ENCODE assay signal across 16 cellular contexts in the genomic region with DNA sequence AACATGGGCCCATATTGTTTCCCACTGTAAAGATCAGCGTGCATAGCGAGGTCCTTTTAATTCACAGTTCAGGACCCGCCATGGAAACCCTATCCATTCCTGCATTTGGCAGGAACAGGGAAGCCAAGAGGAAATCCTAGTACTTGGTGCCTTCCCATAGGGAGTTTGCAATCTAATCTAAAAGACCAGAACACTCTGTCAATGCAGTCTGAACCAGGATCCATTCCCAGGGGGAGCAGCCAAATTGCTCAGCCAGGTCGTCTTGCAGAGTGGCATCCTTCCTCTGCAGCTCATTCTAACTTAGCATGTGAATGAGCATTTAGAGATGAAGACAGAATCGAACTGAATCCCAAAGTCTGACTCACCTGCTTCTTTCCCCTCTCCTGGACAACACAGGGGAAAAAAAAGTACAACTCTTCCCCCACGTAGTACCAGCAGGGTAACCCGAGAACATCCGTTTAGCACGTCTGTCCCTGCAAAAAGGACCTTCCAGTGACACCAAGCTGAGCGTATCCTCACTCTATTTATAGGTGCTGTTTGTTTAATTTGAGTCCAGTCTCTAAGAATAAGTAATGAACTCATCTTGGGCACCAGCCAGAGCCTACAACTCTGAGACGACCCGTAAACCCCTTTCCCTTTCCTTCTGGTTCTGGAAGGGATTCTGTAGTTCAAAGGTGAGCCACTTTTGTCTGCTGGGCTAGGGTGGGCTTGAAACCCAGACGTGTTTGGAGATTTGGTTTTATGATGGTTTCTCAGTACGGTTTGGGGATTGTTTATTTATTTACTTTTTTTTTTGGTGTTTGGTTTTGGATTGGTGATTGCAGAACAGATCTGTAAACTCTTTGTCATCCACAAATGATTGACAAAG.
DNase-seq lines count a peak whose midpoint lies in the region; ATAC-seq and TF ChIP-seq lines count a peak whose summit lies in the region.
"Had no signal": no experiment of that assay in that cellular context is flagged by ENCODE, and none has a peak within 500 bp of the region (broad histone marks: within the 10 kb centered on the region; RNA-seq: fewer than 3 reads in every experiment).

No MANE protein-coding gene starts in this region.

- H4K91ac ChIP-seq in neuronal stem cell (ENCODE audit: low read depth, low read length, poor library complexity): no peak overlapping the region

- H2BK12ac ChIP-seq in neuronal stem cell (ENCODE audit: low read length): no peak overlapping the region

- H2BK5ac ChIP-seq in neuronal stem cell (ENCODE audit: low read length): no peak overlapping the region

- no peak overlapping the region for H2AK5ac ChIP-seq in neuronal stem cell (ENCODE audit: low read depth, low read length)

- peak; percentile 87 for ATAC-seq in Right ventricle myocardium superior (ENCODE audit: poor library complexity)

- H2BK15ac ChIP-seq in neuronal stem cell (ENCODE audit: low read length): no peak overlapping the region

- H3K4me1 ChIP-seq in HEK293 (ENCODE audit: control insufficient read depth, insufficient read depth, low read length): no peaks in the 10 kb centered on the region; the same call in 1 of the 2 replicates
- no peaks in the 10 kb centered on the region for H3K4me1 ChIP-seq in neuronal stem cell (ENCODE audit: control insufficient read depth in 2 of 2, insufficient read depth in 1 of 2, low read depth in 1 of 2, low read length in 2 of 2)
- no peaks in the 10 kb centered on the region for H3K4me1 ChIP-seq in breast epithelium
- H3K4me1 ChIP-seq: suprapubic skin had no signal

- H3K14ac ChIP-seq in neuronal stem cell (ENCODE audit: low read length): no peak overlapping the region

- no peaks in the 10 kb centered on the region for H3K27me3 ChIP-seq in neuronal stem cell (ENCODE audit: control insufficient read depth in 3 of 3, insufficient read depth in 3 of 3, low read depth in 1 of 3, low read length in 3 of 3)
- H3K27me3 ChIP-seq in breast epithelium: no peaks in the 10 kb centered on the region
- H3K27me3 ChIP-seq: neutrophil, suprapubic skin had no signal

- H3K79me1 ChIP-seq in neuronal stem cell (ENCODE audit: low read depth, low read length): no peaks in the 10 kb centered on the region

- no peak overlapping the region for H3K18ac ChIP-seq in neuronal stem cell (ENCODE audit: low read length)

- H3K4me3 ChIP-seq in HEK293 (ENCODE audit: low read depth, low read length): no peak overlapping the region
- H3K4me3 ChIP-seq in neuronal stem cell (ENCODE audit: low read length in 2 of 2): no peak overlapping the region
- H3K4me3 ChIP-seq in breast epithelium: no peak overlapping the region
- H3K4me3 ChIP-seq: suprapubic skin had no signal

- POLR2A ChIA-PET in HEK293 (lab: Yijun Ruan, JAX): no interaction called here

- CTCF ChIA-PET in HEK293 (lab: Yijun Ruan, JAX): interaction anchor here (1.2 kb wide), 1 partner anchor 10 kb away, joined by 5 read pairs; no protein-coding TSS in a partner anchor

- H2AFZ ChIP-seq in neuronal stem cell (ENCODE audit: low read length): peak overlapping the region; percentile 26

- WGBS in neuronal stem cell (ENCODE audit: extremely low coverage in 2 of 2, insufficient read length in 2 of 2, insufficient replicate concordance in 1 of 2), 2 donors: no CpG with 5 or more reads among the region's 14 CpGs

- no peaks in the 10 kb centered on the region for H3K9me3 ChIP-seq in HEK293 (ENCODE audit: control insufficient read depth, insufficient read depth, low read depth, low read length)
- H3K9me3 ChIP-seq in neuronal stem cell (replicated peaks in 1 of 2; ENCODE audit: control insufficient read depth in 2 of 2, insufficient read depth in 1 of 2, low read depth in 1 of 2, low read length in 2 of 2): no peaks in the 10 kb centered on the region
- H3K9me3 ChIP-seq in breast epithelium: no peaks in the 10 kb centered on the region
- H3K9me3 ChIP-seq: neutrophil, suprapubic skin had no signal

- no peak for TF ChIP-seq POLR2A in breast epithelium (IDR thresholded peaks at IDR 0.05)

- H3K27ac ChIP-seq in HEK293 (ENCODE audit: extremely low read depth, low read depth, low read length) (no peak overlapping the region), neuronal stem cell (replicated peaks; ENCODE audit: low read length) (no peak overlapping the region), breast epithelium (no peak overlapping the region)
- H3K27ac ChIP-seq: neutrophil, suprapubic skin had no signal

- DNase-seq in NCI-H345 (lab: John Stamatoyannopoulos, UW) (peak; percentile 18), Right ventricle myocardium superior (no peak), neuronal stem cell (ENCODE audit: low spot score) (no peak), KG1 (lab: John Stamatoyannopoulos, UW) (no peak), breast epithelium (ENCODE audit: low spot score in 2 of 2) (no peak)
- no peak for DNase-seq in activated CD8-positive, alpha-beta memory T cell treated with anti-CD3 and anti-CD28 coated beads for 24 hours
- DNase-seq: activated CD4-positive, alpha-beta T cell treated with anti-CD3 and anti-CD28 coated beads for 4 hours; activated naive CD4-positive, alpha-beta T cell treated with anti-CD3 and anti-CD28 coated beads for 36 hours; erythroblast; MV-4-11; NCI-H226; stimulated activated CD4-positive, alpha-beta T cell treated with anti-CD3 and anti-CD28 coated beads, Interleukin-4, amount 100 ng/mL, for 1 hour; stimulated activated CD8-positive, alpha-beta memory T cell treated with anti-CD3 and anti-CD28 coated beads, Interleukin-4, amount 100 ng/mL, for 48 hours had no signal

- no peak overlapping the region for H3K9ac ChIP-seq in neuronal stem cell (ENCODE audit: low read depth, low read length, poor library complexity)

- H3K23ac ChIP-seq in neuronal stem cell (ENCODE audit: low read depth, low read length, poor library complexity): no peak overlapping the region

- H3K4me2 ChIP-seq in neuronal stem cell (ENCODE audit: insufficient read depth, low read length, poor library complexity, severe bottlenecking): no peak overlapping the region

- H2BK120ac ChIP-seq in neuronal stem cell (ENCODE audit: low read depth, low read length): no peak overlapping the region

- no peak overlapping the region for H4K8ac ChIP-seq in neuronal stem cell (ENCODE audit: low read depth, low read length)

- H3K36me3 ChIP-seq in HEK293 (ENCODE audit: control insufficient read depth in 2 of 2, insufficient read depth in 1 of 2, low read length in 2 of 2) (no peaks in the 10 kb centered on the region), neuronal stem cell (replicated peaks in 1 of 2; ENCODE audit: control insufficient read depth in 2 of 2, insufficient read depth in 2 of 2, low read length in 2 of 2) (no peaks in the 10 kb centered on the region), breast epithelium (no peaks in the 10 kb centered on the region)
- H3K36me3 ChIP-seq: neutrophil, suprapubic skin had no signal

- no peak overlapping the region for H3K4ac ChIP-seq in neuronal stem cell (ENCODE audit: low read length)

- intact Hi-C loops in Right ventricle myocardium superior (cut with DNase I) (no loop called here), breast epithelium (cut with DNase I; ENCODE audit: low total_unique reads) (loop anchor here (10.0 kb wide), 1 partner anchor 210 kb away; no protein-coding TSS in a partner anchor)

- TF ChIP-seq CTCF in HEK293 (tag by site-specific recombination; IDR thresholded peaks at IDR 0.05): no peak
- TF ChIP-seq CTCF in breast epithelium (IDR thresholded peaks at IDR 0.05): no peak

TF ChIP-seq in HEK293, 187 proteins besides CTCF, POLR2A, EP300 and RAD21 (continues in another document):
- TF ChIP-seq ZNF548 (tag by site-specific recombination; IDR thresholded peaks at IDR 0.05) (no peak), ZNF48 (tag by site-specific recombination; IDR thresholded peaks at IDR 0.05) (no peak), ZNF530 (tag by site-specific recombination; IDR thresholded peaks at IDR 0.05; ENCODE audit: low read depth) (no peak), ZNF416 (tag by site-specific recombination; IDR thresholded peaks at IDR 0.05) (no peak), ZNF596 (tag by site-specific recombination; IDR thresholded peaks at IDR 0.05) (no peak), ZNF768 (tag by site-specific recombination; IDR thresholded peaks at IDR 0.05) (no peak), FEZF1 (tag by site-specific recombination; IDR thresholded peaks at IDR 0.05) (peak; percentile 72; the same call in 1 of the 2 replicates)
- TF ChIP-seq, protein P1, sequence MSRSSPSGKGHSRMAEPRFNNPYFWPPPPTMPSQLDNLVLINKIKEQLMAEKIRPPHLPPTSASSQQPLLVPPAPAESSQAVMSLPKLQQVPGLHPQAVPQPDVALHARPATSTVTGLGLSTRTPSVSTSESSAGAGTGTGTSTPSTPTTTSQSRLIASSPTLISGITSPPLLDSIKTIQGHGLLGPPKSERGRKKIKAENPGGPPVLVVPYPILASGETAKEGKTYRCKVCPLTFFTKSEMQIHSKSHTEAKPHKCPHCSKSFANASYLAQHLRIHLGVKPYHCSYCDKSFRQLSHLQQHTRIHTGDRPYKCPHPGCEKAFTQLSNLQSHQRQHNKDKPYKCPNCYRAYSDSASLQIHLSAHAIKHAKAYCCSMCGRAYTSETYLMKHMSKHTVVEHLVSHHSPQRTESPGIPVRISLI (tag by site-specific recombination; IDR thresholded peaks at IDR 0.05): peak; percentile 45; the same call in 1 of the 2 replicates
- TF ChIP-seq, protein P2, sequence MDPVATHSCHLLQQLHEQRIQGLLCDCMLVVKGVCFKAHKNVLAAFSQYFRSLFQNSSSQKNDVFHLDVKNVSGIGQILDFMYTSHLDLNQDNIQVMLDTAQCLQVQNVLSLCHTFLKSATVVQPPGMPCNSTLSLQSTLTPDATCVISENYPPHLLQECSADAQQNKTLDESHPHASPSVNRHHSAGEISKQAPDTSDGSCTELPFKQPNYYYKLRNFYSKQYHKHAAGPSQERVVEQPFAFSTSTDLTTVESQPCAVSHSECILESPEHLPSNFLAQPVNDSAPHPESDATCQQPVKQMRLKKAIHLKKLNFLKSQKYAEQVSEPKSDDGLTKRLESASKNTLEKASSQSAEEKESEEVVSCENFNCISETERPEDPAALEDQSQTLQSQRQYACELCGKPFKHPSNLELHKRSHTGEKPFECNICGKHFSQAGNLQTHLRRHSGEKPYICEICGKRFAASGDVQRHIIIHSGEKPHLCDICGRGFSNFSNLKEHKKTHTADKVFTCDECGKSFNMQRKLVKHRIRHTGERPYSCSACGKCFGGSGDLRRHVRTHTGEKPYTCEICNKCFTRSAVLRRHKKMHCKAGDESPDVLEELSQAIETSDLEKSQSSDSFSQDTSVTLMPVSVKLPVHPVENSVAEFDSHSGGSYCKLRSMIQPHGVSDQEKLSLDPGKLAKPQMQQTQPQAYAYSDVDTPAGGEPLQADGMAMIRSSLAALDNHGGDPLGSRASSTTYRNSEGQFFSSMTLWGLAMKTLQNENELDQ (tag by site-specific recombination; IDR thresholded peaks at IDR 0.05; ENCODE audit: low read depth): no peak
